ENCODE assay signal across 1 cellular context in the genomic region with DNA sequence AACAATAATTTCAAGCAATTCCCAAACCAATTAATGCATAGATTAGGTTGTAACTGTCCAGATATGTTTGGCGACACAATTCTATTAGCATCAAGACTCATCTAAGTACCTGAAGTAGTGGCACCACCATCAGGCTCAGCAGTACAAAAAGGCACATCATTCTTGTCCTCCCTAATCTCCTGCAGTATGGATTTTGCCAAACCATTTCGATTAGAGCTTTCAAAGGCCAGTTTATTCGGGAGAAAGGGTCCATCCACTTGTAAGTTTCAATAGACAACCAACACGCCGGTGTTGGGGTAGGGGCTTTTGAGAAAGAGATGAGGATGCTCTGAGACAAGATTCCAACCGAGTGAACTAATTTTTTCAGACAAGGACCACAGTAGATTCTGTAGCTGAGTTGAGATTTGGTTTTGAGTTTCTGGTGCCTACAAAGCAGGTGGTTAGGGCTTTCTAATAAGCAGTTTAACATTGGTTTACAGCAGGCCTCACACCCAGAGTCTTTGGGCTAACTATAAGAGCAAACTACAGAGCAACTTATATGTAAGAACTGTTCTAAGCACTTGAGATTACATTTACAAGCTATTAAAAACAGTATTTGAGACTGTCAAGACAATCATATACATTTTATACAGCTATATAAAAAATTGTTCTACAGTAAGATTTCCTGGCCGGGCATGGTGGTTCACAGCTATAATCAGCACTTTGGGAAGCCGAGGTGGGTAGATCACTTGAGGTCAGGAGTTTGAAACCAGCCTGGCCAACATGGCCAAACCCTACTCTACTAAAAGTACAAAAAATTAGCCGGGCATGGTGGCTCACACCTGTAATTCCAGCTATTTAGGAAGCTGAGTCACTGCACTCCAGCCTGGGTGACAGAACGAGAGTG.
TF ChIP-seq lines count a peak whose summit lies in the region.

No MANE protein-coding gene starts in this region.

TF ChIP-seq in A549, 52 proteins besides CTCF, POLR2A, EP300 and RAD21 (continued from another document):
- TF ChIP-seq HOXB13 (CRISPR knock-in tag; IDR thresholded peaks at IDR 0.05; ENCODE audit: low read depth): no peak
- peak; percentile 96 for TF ChIP-seq FOSB (CRISPR knock-in tag; IDR thresholded peaks at IDR 0.05)
- TF ChIP-seq RFX5 (IDR thresholded peaks at IDR 0.05): no peak
- TF ChIP-seq, protein P1, sequence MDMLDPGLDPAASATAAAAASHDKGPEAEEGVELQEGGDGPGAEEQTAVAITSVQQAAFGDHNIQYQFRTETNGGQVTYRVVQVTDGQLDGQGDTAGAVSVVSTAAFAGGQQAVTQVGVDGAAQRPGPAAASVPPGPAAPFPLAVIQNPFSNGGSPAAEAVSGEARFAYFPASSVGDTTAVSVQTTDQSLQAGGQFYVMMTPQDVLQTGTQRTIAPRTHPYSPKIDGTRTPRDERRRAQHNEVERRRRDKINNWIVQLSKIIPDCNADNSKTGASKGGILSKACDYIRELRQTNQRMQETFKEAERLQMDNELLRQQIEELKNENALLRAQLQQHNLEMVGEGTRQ (IDR thresholded peaks at IDR 0.05): no peak
- TF ChIP-seq RARB (CRISPR knock-in tag; IDR thresholded peaks at IDR 0.05): peak; percentile 86
- TF ChIP-seq, protein P2, sequence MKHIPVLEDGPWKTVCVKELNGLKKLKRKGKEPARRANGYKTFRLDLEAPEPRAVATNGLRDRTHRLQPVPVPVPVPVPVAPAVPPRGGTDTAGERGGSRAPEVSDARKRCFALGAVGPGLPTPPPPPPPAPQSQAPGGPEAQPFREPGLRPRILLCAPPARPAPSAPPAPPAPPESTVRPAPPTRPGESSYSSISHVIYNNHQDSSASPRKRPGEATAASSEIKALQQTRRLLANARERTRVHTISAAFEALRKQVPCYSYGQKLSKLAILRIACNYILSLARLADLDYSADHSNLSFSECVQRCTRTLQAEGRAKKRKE (CRISPR knock-in tag; IDR thresholded peaks at IDR 0.05; ENCODE audit: low read depth): no peak
- peak; percentile 23; the same call in 1 of the 3 replicates for TF ChIP-seq BCL3 (IDR thresholded peaks at IDR 0.05)
- no peak for TF ChIP-seq MAFK (IDR thresholded peaks at IDR 0.05; ENCODE audit: partially characterized antibody)
- TF ChIP-seq CHD4 (IDR thresholded peaks at IDR 0.05; ENCODE audit: borderline replicate concordance): no peak
- TF ChIP-seq, protein P3, sequence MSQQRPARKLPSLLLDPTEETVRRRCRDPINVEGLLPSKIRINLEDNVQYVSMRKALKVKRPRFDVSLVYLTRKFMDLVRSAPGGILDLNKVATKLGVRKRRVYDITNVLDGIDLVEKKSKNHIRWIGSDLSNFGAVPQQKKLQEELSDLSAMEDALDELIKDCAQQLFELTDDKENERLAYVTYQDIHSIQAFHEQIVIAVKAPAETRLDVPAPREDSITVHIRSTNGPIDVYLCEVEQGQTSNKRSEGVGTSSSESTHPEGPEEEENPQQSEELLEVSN (IDR thresholded peaks at IDR 0.05; ENCODE audit: borderline replicate concordance, low read depth): no peak
- no peak; the same call in 1 of the 2 replicates for TF ChIP-seq GATA3 (IDR thresholded peaks at IDR 0.05; ENCODE audit: borderline replicate concordance)
- TF ChIP-seq RCOR1 (IDR thresholded peaks at IDR 0.05; ENCODE audit: low read depth, low read length): no peak
- TF ChIP-seq POLR2AphosphoS2 (conservative IDR thresholded peaks at IDR 0.05; ENCODE audit: low read length): peak; percentile 86
- no peak for TF ChIP-seq MYC (IDR thresholded peaks at IDR 0.05; ENCODE audit: borderline replicate concordance, low read length)
- no peak for TF ChIP-seq NR3C1 (IDR thresholded peaks at IDR 0.05)
- no peak for TF ChIP-seq REST (IDR thresholded peaks at IDR 0.05)
- TF ChIP-seq CEBPB (IDR thresholded peaks at IDR 0.05): no peak
- peak; percentile 27 for TF ChIP-seq CHD2 (IDR thresholded peaks at IDR 0.05; ENCODE audit: low read length, partially characterized antibody)
- TF ChIP-seq MAZ (IDR thresholded peaks at IDR 0.05; ENCODE audit: borderline replicate concordance, low read depth, low read length): no peak
- TF ChIP-seq JUN (IDR thresholded peaks at IDR 0.05): no peak; a peak in 2 of 5 replicates
- no peak for TF ChIP-seq SMC3 (IDR thresholded peaks at IDR 0.05)
- TF ChIP-seq NPAS2 (CRISPR knock-in tag; IDR thresholded peaks at IDR 0.05; ENCODE audit: borderline replicate concordance): no peak
- no peak for TF ChIP-seq HEYL (CRISPR knock-in tag; IDR thresholded peaks at IDR 0.05)
- no peak for TF ChIP-seq CBX8 (IDR thresholded peaks at IDR 0.05)
- peak; percentile 10; the same call in 1 of the 2 replicates for TF ChIP-seq PBX3 (IDR thresholded peaks at IDR 0.05)
- TF ChIP-seq, protein P4, sequence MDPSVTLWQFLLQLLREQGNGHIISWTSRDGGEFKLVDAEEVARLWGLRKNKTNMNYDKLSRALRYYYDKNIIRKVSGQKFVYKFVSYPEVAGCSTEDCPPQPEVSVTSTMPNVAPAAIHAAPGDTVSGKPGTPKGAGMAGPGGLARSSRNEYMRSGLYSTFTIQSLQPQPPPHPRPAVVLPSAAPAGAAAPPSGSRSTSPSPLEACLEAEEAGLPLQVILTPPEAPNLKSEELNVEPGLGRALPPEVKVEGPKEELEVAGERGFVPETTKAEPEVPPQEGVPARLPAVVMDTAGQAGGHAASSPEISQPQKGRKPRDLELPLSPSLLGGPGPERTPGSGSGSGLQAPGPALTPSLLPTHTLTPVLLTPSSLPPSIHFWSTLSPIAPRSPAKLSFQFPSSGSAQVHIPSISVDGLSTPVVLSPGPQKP (IDR thresholded peaks at IDR 0.05; ENCODE audit: low read depth, low read length): no peak
- no peak for TF ChIP-seq KDM1A (IDR thresholded peaks at IDR 0.05; ENCODE audit: low read depth)
- no peak for TF ChIP-seq EHMT2 (IDR thresholded peaks at IDR 0.05; ENCODE audit: low read depth)
- TF ChIP-seq BHLHE40 (IDR thresholded peaks at IDR 0.05; ENCODE audit: low read depth, low read length): no peak
- no peak for TF ChIP-seq FOSL2 (IDR thresholded peaks at IDR 0.05)
- no peak for TF ChIP-seq FOSL2 (CRISPR knock-in tag; IDR thresholded peaks at IDR 0.05)
- TF ChIP-seq RNF2 (IDR thresholded peaks at IDR 0.05; ENCODE audit: borderline replicate concordance, low read depth): no peak
- TF ChIP-seq SREBF2 (IDR thresholded peaks at IDR 0.05): no peak
- peak; percentile 82; the same call in 1 of the 2 replicates for TF ChIP-seq TP53 (CRISPR knock-in tag; IDR thresholded peaks at IDR 0.05)
- no peak for TF ChIP-seq FOXS1 (CRISPR knock-in tag; IDR thresholded peaks at IDR 0.05)
- TF ChIP-seq ZNF302 (CRISPR knock-in tag; IDR thresholded peaks at IDR 0.05): no peak
- TF ChIP-seq HOXB5 (CRISPR knock-in tag; IDR thresholded peaks at IDR 0.05): peak; percentile 21; the same call in 1 of the 2 replicates
- TF ChIP-seq HDAC2 (IDR thresholded peaks at IDR 0.05): no peak
- no peak for TF ChIP-seq ZFP36 (IDR thresholded peaks at IDR 0.05; ENCODE audit: borderline replicate concordance, partially characterized antibody)
- no peak for TF ChIP-seq PHF8 (IDR thresholded peaks at IDR 0.05; ENCODE audit: borderline replicate concordance, low read depth)
- no peak for TF ChIP-seq MAX (IDR thresholded peaks at IDR 0.05)
- no peak for TF ChIP-seq NFE2L2 (conservative IDR thresholded peaks at IDR 0.05; ENCODE audit: low read length)
- peak; percentile 87 for TF ChIP-seq TFCP2L1 (CRISPR knock-in tag; IDR thresholded peaks at IDR 0.05)
- TF ChIP-seq KDM5A (IDR thresholded peaks at IDR 0.05): no peak
- TF ChIP-seq ZC3H11A (IDR thresholded peaks at IDR 0.05): no peak
- no peak for TF ChIP-seq ESRRA (IDR thresholded peaks at IDR 0.05; ENCODE audit: borderline replicate concordance, low read length)
